ENCODE assay signal across 9 cellular contexts in genomic region chr2:38598991-38599295, GRCh38. TPM values are rescaled to one million over a fixed set of nuclear protein-coding genes. Genes with fewer than 3 reads are reported as not detected.
A peak's percentile ranks its signal among the peaks of the same experiment; 100 is the strongest.
DNase-seq lines count a peak whose midpoint lies in the region; ATAC-seq and TF ChIP-seq lines count a peak whose summit lies in the region.
"Had no signal": no experiment of that assay in that cellular context is flagged by ENCODE, and none has a peak within 500 bp of the region (broad histone marks: within the 10 kb centered on the region; RNA-seq: fewer than 3 reads in every experiment).

No MANE protein-coding gene starts in this region.

- in situ Hi-C loops in IMR-90 (cut with MboI; ENCODE audit: low sequenced_read_pairs), result no loop called here
- in situ Hi-C loops in mammary epithelial cell (cut with MboI; ENCODE audit: low sequenced_read_pairs in 2 of 2), result no loop called here
- in situ Hi-C loops in GM13976 (cut with MboI; ENCODE audit: low sequenced_read_pairs, unreplicated experiment), result no loop called here

- peaks cover 9% of the 10 kb centered on the region for H3K27me3 Mint-ChIP-seq in neural progenitor cell (ENCODE audit: insufficient read depth, low read depth)

- dilution Hi-C loops in IMR-90 (cut with HindIII; ENCODE audit: low sequenced_read_pairs, unreplicated experiment), result no loop called here
- dilution Hi-C loops in mammary epithelial cell (cut with HindIII; ENCODE audit: low sequenced_read_pairs), result no loop called here

- H3K56ac ChIP-seq in IMR-90 (ENCODE audit: extremely low read depth, insufficient read depth, low read length), result no peak overlapping the region

- TF ChIP-seq CTCF in IMR-90 (conservative IDR thresholded peaks at IDR 0.05; ENCODE audit: low read depth, low read length), result no peak
- no peak for TF ChIP-seq CTCF in mammary epithelial cell (conservative IDR thresholded peaks at IDR 0.05 in 1 of 2, IDR thresholded peaks at IDR 0.05 in 1 of 2; ENCODE audit: extremely low read depth in 1 of 2, insufficient read depth in 1 of 2, low read depth in 1 of 2, low read length in 2 of 2)
- no peak for TF ChIP-seq CTCF in neural progenitor cell (IDR thresholded peaks at IDR 0.05)
- TF ChIP-seq CTCF in GM13976 (IDR thresholded peaks at IDR 0.05; ENCODE audit: borderline replicate concordance, control extremely low read depth, extremely low read depth, insufficient read depth, missing control alignments), result no peak

- no peak overlapping the region for H4K8ac ChIP-seq in IMR-90 (ENCODE audit: low read depth in 2 of 2, low read length in 2 of 2)

- intact Hi-C loops in IMR-90 (cut with micrococcal nuclease) (loop anchor here (2.0 kb wide), 1 partner anchor 14 kb away; no protein-coding TSS in a partner anchor), mammary epithelial cell (cut with micrococcal nuclease) (no loop called here)

- no TSS peak for BruUV-seq in IMR-90 (replicated peaks; lab: Mats Ljungman, UMichigan)
- BruUV-seq in mammary epithelial cell (replicated peaks; lab: Mats Ljungman, UMichigan), result no TSS peak

- H3K36me3 ChIP-seq in IMR-90 (ENCODE audit: control insufficient read depth, insufficient read depth, low read length), result peaks cover 2% of the 10 kb centered on the region
- no peaks in the 10 kb centered on the region for H3K36me3 ChIP-seq in mammary epithelial cell (ENCODE audit: insufficient read depth, low read length)
- no peaks in the 10 kb centered on the region for H3K36me3 ChIP-seq in neural progenitor cell

- H3K36me3 Mint-ChIP-seq in neural progenitor cell, result peaks cover 6% of the 10 kb centered on the region

- H3K9me3 ChIP-seq in IMR-90 (ENCODE audit: control insufficient read depth, insufficient read depth, low read length), result no peaks in the 10 kb centered on the region
- H3K9me3 ChIP-seq in mammary epithelial cell (replicated peaks; ENCODE audit: insufficient read depth, low read length), result no peaks in the 10 kb centered on the region
- H3K9me3 ChIP-seq in neural progenitor cell (ENCODE audit: low read depth), result no peaks in the 10 kb centered on the region

- peaks cover 39% of the 10 kb centered on the region for H3K4me1 Mint-ChIP-seq in neural progenitor cell

- no peak overlapping the region for H3K4me3 ChIP-seq in IMR-90 (ENCODE audit: insufficient read depth, low read depth, low read length)
- no peak overlapping the region for H3K4me3 ChIP-seq in mammary epithelial cell (replicated peaks in 1 of 3; ENCODE audit: insufficient read depth in 1 of 3, low read depth in 2 of 3, low read length in 3 of 3)
- peak overlapping the region; percentile 95 for H3K4me3 ChIP-seq in neural progenitor cell

- H4K20me1 ChIP-seq in IMR-90 (ENCODE audit: insufficient read depth, low read length) (peaks cover 68% of the 10 kb centered on the region), mammary epithelial cell (ENCODE audit: insufficient read depth, low read length) (no peaks in the 10 kb centered on the region), neural progenitor cell (ENCODE audit: low read depth) (peaks cover 58% of the 10 kb centered on the region)

- no peak overlapping the region for H3K27ac Mint-ChIP-seq in neural progenitor cell

- H3K27me3 ChIP-seq in IMR-90 (ENCODE audit: control insufficient read depth, insufficient read depth, low read length) (no peaks in the 10 kb centered on the region), mammary epithelial cell (ENCODE audit: insufficient read depth, low read length) (no peaks in the 10 kb centered on the region), neural progenitor cell (no peaks in the 10 kb centered on the region)

- H3K9me3 Mint-ChIP-seq in neural progenitor cell, result no peaks in the 10 kb centered on the region

- POLR2A ChIA-PET in IMR-90 (lab: Charles Lee; ENCODE audit: unreplicated experiment), result no interaction called here

- peaks cover 0 to 43% of the 10 kb centered on the region in 2 experiments; a peak in 2 of 4 replicates for H3K79me1 ChIP-seq in IMR-90 (ENCODE audit: low read depth in 1 of 2, low read length in 2 of 2)

- no peak overlapping the region for H3K14ac ChIP-seq in IMR-90 (replicated peaks; ENCODE audit: low read depth, low read length)

- no peak overlapping the region for H2AK9ac ChIP-seq in IMR-90 (replicated peaks; ENCODE audit: low read depth, low read length, poor library complexity)

- no peak for TF ChIP-seq RAD21 in IMR-90 (IDR thresholded peaks at IDR 0.05; ENCODE audit: low read length)

- H2AK5ac ChIP-seq in IMR-90 (ENCODE audit: low read depth, low read length), result no peak overlapping the region

- peaks cover 11% of the 10 kb centered on the region for H3K4me1 ChIP-seq in IMR-90 (ENCODE audit: control insufficient read depth, insufficient read depth, low read length)
- H3K4me1 ChIP-seq in mammary epithelial cell (ENCODE audit: insufficient read depth, low read length), result peaks cover 23% of the 10 kb centered on the region
- H3K4me1 ChIP-seq in neural progenitor cell, result peaks cover 26% of the 10 kb centered on the region

- H3K27ac ChIP-seq in IMR-90 (ENCODE audit: insufficient read depth, low read length) (no peak overlapping the region), mammary epithelial cell (ENCODE audit: insufficient read depth, low read depth, low read length) (no peak overlapping the region), neural progenitor cell (peak overlapping the region; percentile 23)

- no peak overlapping the region for H3K9ac ChIP-seq in IMR-90 (ENCODE audit: low read depth, low read length)
- H3K9ac ChIP-seq in mammary epithelial cell (ENCODE audit: insufficient read depth, low read length), result no peak overlapping the region
- H3K9ac ChIP-seq in neural progenitor cell, result no peak overlapping the region

- peaks cover 3% of the 10 kb centered on the region for H3K9me1 ChIP-seq in IMR-90 (ENCODE audit: insufficient read depth, low read length)

- peak; percentile 37 for DNase-seq in ELR (ENCODE audit: low read depth)
- peak; percentile 51 for DNase-seq in IMR-90
- DNase-seq in mammary epithelial cell, result no peak
- no peak for DNase-seq in neural progenitor cell (ENCODE audit: low spot score)
- no peak for DNase-seq in iPS-NIHi7 (ENCODE audit: extremely low spot score)
- DNase-seq in NK-92 treated with Interleukin-12 subunit alpha and Interleukin-12 subunit beta, amount 100 ng/mL, for 24 hours (lab: John Stamatoyannopoulos, UW), result no peak
- DNase-seq in GM13976 (ENCODE audit: low spot score), result no peak
- DNase-seq in NCI-H2171 treated with DMSO at 0.1 percent for 48 hours (lab: John Stamatoyannopoulos, UW), result no peak
- DNase-seq: NCI-H1417 treated with DMSO at 0.1 percent for 48 hours had no signal

- no peak overlapping the region for H3K18ac ChIP-seq in IMR-90 (ENCODE audit: low read depth, low read length)

- H3K79me2 ChIP-seq in mammary epithelial cell (ENCODE audit: insufficient read depth, low read length) (peaks cover 84% of the 10 kb centered on the region), neural progenitor cell (ENCODE audit: low read depth) (peaks cover 84% of the 10 kb centered on the region)

- peak overlapping the region; percentile 95 for H3K4me3 Mint-ChIP-seq in neural progenitor cell

- H3K4me2 ChIP-seq in IMR-90 (ENCODE audit: low read depth, low read length) (peak overlapping the region; percentile 95), mammary epithelial cell (ENCODE audit: insufficient read depth, low read depth, low read length) (peak overlapping the region; percentile 95), neural progenitor cell (peak overlapping the region; percentile 91)

- H4K5ac ChIP-seq in IMR-90 (ENCODE audit: low read depth, low read length), result no peak overlapping the region

- no peak overlapping the region for H2BK20ac ChIP-seq in IMR-90 (ENCODE audit: low read depth, low read length)

- CTCF ChIA-PET in IMR-90 (lab: Yijun Ruan, JAX), result interaction anchor here (2.2 kb wide), 1 partner anchor 17 kb away, joined by 10 read pairs; no protein-coding TSS in a partner anchor
- CTCF ChIA-PET in mammary epithelial cell (lab: Charles Lee; ENCODE audit: low non-redundant PET), result interaction anchor here (0.7 kb wide), 1 partner anchor 27 kb away, joined by 3 read pairs; no protein-coding TSS in a partner anchor

- H2AFZ ChIP-seq in IMR-90 (replicated peaks; ENCODE audit: low read length, poor library complexity), result no peak overlapping the region
- no peak overlapping the region for H2AFZ ChIP-seq in mammary epithelial cell (ENCODE audit: low read depth, low read length)
- no peak overlapping the region for H2AFZ ChIP-seq in neural progenitor cell (replicated peaks)

- H2BK5ac ChIP-seq in IMR-90 (ENCODE audit: low read depth, low read length, poor library complexity, severe bottlenecking), result no peak overlapping the region

- H3F3A ChIP-seq in neural progenitor cell (ENCODE audit: low read depth), result peaks cover 38% of the 10 kb centered on the region

- WGBS in IMR-90 (ENCODE audit: extremely low coverage in 2 of 2, insufficient read length in 1 of 2), 2 experiments, result no CpG with 5 or more reads among the region's 1 CpG
- 8% methylated on average over 1 of the region's 1 CpG for WGBS in mammary epithelial cell (ENCODE audit: low coverage, missing lambda C conversion rate)

- H3K4ac ChIP-seq in IMR-90 (ENCODE audit: low read depth, low read length), result no peak overlapping the region

- H2BK15ac ChIP-seq in IMR-90 (ENCODE audit: low read depth, low read length), result no peak overlapping the region

- no peak overlapping the region for H2BK120ac ChIP-seq in IMR-90 (ENCODE audit: low read depth, low read length)

- H3K23ac ChIP-seq in IMR-90 (ENCODE audit: low read depth, low read length), result peak overlapping the region; percentile 49; the same call in 1 of the 2 replicates

- no peak for TF ChIP-seq POLR2A in IMR-90 (IDR thresholded peaks at IDR 0.05; ENCODE audit: low read depth, low read length)

- no peak overlapping the region for H4K91ac ChIP-seq in IMR-90 (ENCODE audit: insufficient read depth, low read depth, low read length)

- ATAC-seq in IMR-90 (ENCODE audit: low read depth), result no peak

TF ChIP-seq in IMR-90, 13 proteins besides CTCF, POLR2A, EP300 and RAD21 (continues in another document):
- TF ChIP-seq, protein P1, sequence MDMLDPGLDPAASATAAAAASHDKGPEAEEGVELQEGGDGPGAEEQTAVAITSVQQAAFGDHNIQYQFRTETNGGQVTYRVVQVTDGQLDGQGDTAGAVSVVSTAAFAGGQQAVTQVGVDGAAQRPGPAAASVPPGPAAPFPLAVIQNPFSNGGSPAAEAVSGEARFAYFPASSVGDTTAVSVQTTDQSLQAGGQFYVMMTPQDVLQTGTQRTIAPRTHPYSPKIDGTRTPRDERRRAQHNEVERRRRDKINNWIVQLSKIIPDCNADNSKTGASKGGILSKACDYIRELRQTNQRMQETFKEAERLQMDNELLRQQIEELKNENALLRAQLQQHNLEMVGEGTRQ (IDR thresholded peaks at IDR 0.05; ENCODE audit: low read depth, low read length), result no peak
- TF ChIP-seq CEBPB (IDR thresholded peaks at IDR 0.05; ENCODE audit: low read depth, low read length), result no peak
- no peak for TF ChIP-seq BHLHE40 (IDR thresholded peaks at IDR 0.05; ENCODE audit: low read depth, low read length)

RNA-seq across cellular contexts. Expression of gene HNRNPLL, which starts 3.8 kb away (rescaled TPM):
- total RNA-seq in IMR-90 (2012; rRNA removed), result 49.2 and 53.1 TPM in 2 replicates
- 20.2 and 23.7 TPM in 2 replicates for polyA plus RNA-seq in IMR-90 (2012; rRNA removed)
- 9.2 and 12.6 TPM in 2 replicates for polyA plus RNA-seq in IMR-90 (2012; cell fraction: cytosol; rRNA removed)
- polyA plus RNA-seq in IMR-90 (2012; cell fraction: nucleus; rRNA removed; ENCODE audit: low replicate concordance), result 7.9 and 36.5 TPM in 2 replicates
- total RNA-seq in mammary epithelial cell, result 10 to 100 TPM; 36.0 to 46.0 TPM
- polyA plus RNA-seq in mammary epithelial cell, result 17.2 TPM
- 37.6 TPM for polyA minus RNA-seq in mammary epithelial cell
- total RNA-seq in neural progenitor cell (ENCODE audit: low replicate concordance), result 82.3 and 109 TPM in 2 replicates

Comparison
In these comparisons a context has a peak if more than half of its experiments do, and no peak if none do; other contexts are left out.
1. DNase-seq: peak in ELR (single experiment) and IMR-90 (single experiment); none in mammary epithelial cell (single experiment), neural progenitor cell (single experiment), iPS-NIHi7 (single experiment), NK-92 treated with Interleukin-12 subunit alpha and Interleukin-12 subunit beta, amount 100 ng/mL, for 24 hours (single experiment), GM13976 (single experiment) and NCI-H2171 treated with DMSO at 0.1 percent for 48 hours (single experiment).
2. Peak in every context shown above with its lines, with median percentiles within 50 percentile points of each other: H3K4me2 ChIP-seq.